9 cellular contexts compared by ENCODE assay signal in the genomic region with DNA sequence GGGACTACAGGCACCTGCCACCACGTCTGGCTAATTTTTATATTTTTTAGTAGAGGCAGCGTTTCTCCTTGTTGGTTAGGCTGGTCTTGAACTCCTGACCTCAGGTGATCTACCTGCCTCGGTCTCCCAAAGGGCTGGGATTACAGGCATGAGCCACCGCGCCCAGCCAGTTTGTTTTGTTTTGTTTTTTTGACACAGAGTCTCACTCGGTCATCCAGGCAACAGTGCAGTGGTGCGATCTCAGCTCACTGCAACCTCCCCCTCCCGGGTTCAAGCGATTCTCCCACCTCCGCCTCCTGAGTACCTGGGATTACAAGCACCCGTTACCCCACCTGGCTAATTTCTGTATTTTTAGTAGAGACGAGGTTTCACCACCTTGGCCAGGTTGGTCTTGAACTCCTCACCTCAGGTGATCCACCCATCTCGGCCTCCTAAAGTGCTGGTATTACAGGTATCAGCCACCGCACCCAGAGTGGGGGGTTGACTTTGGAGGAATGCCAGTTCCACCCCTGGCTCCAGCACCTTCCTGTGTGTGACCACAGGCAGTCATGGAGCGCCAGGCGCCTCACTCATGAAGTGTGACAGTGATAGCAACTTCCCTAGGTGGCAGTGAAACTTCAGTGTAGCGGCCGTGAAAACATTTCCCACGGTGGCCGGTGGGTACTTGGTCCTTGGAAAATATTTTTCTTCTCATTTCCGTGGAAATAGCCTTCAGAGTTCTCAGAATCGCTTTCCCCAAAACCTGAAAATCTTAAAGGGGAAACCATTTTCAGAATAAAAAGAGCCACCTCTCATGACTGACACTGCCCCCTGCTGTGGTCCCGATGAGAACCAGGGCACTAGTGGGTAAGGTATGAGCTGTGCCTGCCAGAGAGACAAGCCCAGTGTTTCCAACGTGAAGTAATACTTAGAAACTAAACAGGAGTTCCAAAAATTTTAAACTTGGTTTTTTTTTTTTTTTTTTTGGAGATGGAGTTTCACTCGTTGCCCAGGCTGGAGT. TPM values are rescaled to one million over a fixed set of nuclear protein-coding genes. Genes with fewer than 3 reads are reported as not detected.
DNase-seq lines count a peak whose midpoint lies in the region; ATAC-seq lines count a peak whose summit lies in the region.
"Had no signal": no experiment of that assay in that cellular context is flagged by ENCODE, and none has a peak within 500 bp of the region (broad histone marks: within the 10 kb centered on the region; RNA-seq: fewer than 3 reads in every experiment).

No MANE protein-coding gene starts in this region.

- H3K9me3 Mint-ChIP-seq in immature natural killer cell: peaks cover 0 to 9% (median under 1%) of the 10 kb centered on the region in 6 donors

- ATAC-seq in T-helper 17 cell: no peak
- ATAC-seq in GM21529 (IDR thresholded peaks at IDR 0.05; ENCODE audit: unreplicated experiment): no peak
- no peak for ATAC-seq in HG03039 (IDR thresholded peaks at IDR 0.05; ENCODE audit: unreplicated experiment)

- peaks cover 25% of the 10 kb centered on the region for H3K27me3 Mint-ChIP-seq in T-helper 17 cell
- peaks cover 24 to 40% (median 38%) of the 10 kb centered on the region in 3 donors for H3K27me3 Mint-ChIP-seq in immature natural killer cell (ENCODE audit: low read depth in 3 of 3)

- H3K27ac Mint-ChIP-seq in T-helper 17 cell: no peak overlapping the region
- peak overlapping the region in 1 of 6 donors; percentile 20 for H3K27ac Mint-ChIP-seq in immature natural killer cell

- in situ Hi-C loops in ACHN (cut with HindIII; ENCODE audit: low pct_ligation_motif_present, low pct_unique_long_range_greater_than_20kb, low sequenced_read_pairs): no loop called here

- H3K36me3 Mint-ChIP-seq in T-helper 17 cell (ENCODE audit: low read depth): no peaks in the 10 kb centered on the region
- H3K36me3 Mint-ChIP-seq in immature natural killer cell: no peaks in the 10 kb centered on the region

- H3K4me1 Mint-ChIP-seq in T-helper 17 cell (peaks cover 19% of the 10 kb centered on the region), immature natural killer cell (peaks cover 28 to 33% of the 10 kb centered on the region in 2 donors)

- DNase-seq in ACHN (peak; percentile 9), D341Med (ENCODE audit: low spot score) (peak; percentile 36), T-helper 17 cell (no peak), immature natural killer cell (peak in 2 of 3 donors; percentile 28 to 36), NCI-H1105 (lab: John Stamatoyannopoulos, UW) (no peak), T1000 (lab: John Stamatoyannopoulos, UW) (no peak)
- DNase-seq: NCI-H226 had no signal

- H3K9me3 ChIP-seq in T-helper 17 cell (ENCODE audit: control insufficient read depth, low read length, poor library complexity, severe bottlenecking): no peaks in the 10 kb centered on the region

- H3K4me3 Mint-ChIP-seq in T-helper 17 cell (peak overlapping the region; percentile 33), immature natural killer cell (peak overlapping the region in 4 of 5 donors; percentile 33 to 59 (median 44))

RNA-seq across cellular contexts. Expression of gene WDR4, which starts 48.6 kb away (rescaled TPM):
- total RNA-seq in T-helper 17 cell: 10 to 100 TPM; 15.4 to 23.5 TPM
- 10 to 100 TPM in 1 of 3 donors, 1 to 10 TPM in 2; 4.2 to 17.5 (median 5.1) TPM for polyA plus RNA-seq in immature natural killer cell

Comparison
In these comparisons a context has a peak if more than half of its experiments do, and no peak if none do; other contexts are left out.
1. DNase-seq: peak in ACHN (single experiment), D341Med (single experiment) and immature natural killer cell (2 of 3); none in T-helper 17 cell (0 of 3), NCI-H1105 (single experiment) and T1000 (single experiment).